1 cellular context compared by ENCODE assay signal in genomic region chr16:55249936-55250335, GRCh38.
TF ChIP-seq lines count a peak whose summit lies in the region.

No MANE protein-coding gene starts in this region.

TF ChIP-seq in GM23338, 12 proteins besides CTCF, POLR2A, EP300 and RAD21 (continued from another document):
- no peak for TF ChIP-seq ZNF462 (CRISPR knock-in tag; IDR thresholded peaks at IDR 0.05)
